In the genomic region with DNA sequence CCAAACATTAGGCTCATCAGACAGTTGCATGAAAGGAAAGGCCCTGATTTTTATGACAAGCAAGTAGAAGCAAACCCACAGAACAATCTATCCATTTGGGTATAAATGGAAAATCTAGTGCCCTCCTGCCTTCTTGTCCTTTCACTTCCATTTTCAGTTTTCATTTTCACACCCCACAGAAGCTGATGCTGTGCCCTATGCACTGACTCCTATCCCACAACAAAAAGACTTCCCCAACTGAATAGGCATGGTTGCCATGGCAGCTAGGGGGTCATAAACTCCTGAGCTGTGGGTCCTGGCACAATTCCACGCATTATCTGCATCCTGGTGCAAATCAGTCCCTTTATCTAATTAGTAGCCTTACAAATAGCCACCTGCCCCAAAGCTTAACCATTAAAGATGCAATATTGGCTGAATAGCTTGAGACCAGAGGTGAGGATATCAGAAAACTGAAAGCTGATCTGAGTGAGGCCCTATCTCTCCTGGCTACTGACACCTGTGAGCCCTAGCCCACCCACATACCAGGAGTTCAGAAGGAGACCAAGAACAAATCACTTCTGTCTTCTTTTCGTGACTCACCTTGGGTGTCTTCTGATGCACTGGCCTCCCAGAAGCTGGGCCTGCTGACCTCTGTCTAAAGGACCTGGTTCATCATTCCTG, we compare ENCODE assay signal across 12 cellular contexts. TPM values are rescaled to one million over a fixed set of nuclear protein-coding genes. Genes with fewer than 3 reads are reported as not detected.
DNase-seq lines count a peak whose midpoint lies in the region; ATAC-seq and TF ChIP-seq lines count a peak whose summit lies in the region.
"Had no signal": no experiment of that assay in that cellular context is flagged by ENCODE, and none has a peak within 500 bp of the region (broad histone marks: within the 10 kb centered on the region; RNA-seq: fewer than 3 reads in every experiment).

No MANE protein-coding gene starts in this region.

- in situ Hi-C loops in transverse colon (cut with MboI; ENCODE audit: low pct_ligation_motif_present in 1 of 4, low pct_unique_long_range_greater_than_20kb in 1 of 4, low sequenced_read_pairs in 3 of 4) = no loop called here

- H3K4me1 ChIP-seq in MM.1S (ENCODE audit: low read length) (peaks cover 28% of the 10 kb centered on the region), transverse colon (peaks cover 0 to 4% (median 0%) of the 10 kb centered on the region in 4 donors)
- H3K4me1 ChIP-seq: parathyroid adenoma had no signal

- no peak overlapping the region for H3K4me3 Mint-ChIP-seq in T-cell
- H3K4me3 Mint-ChIP-seq: HFFc6 had no signal

- H3K79me2 ChIP-seq in MM.1S (ENCODE audit: low read length) = no peaks in the 10 kb centered on the region
- H3K79me2 ChIP-seq: parathyroid adenoma had no signal

- no peak for TF ChIP-seq CTCF in MM.1S (IDR thresholded peaks at IDR 0.05; ENCODE audit: low read length)
- no peak for TF ChIP-seq CTCF in transverse colon (IDR thresholded peaks at IDR 0.05)

- no peak for DNase-seq in activated naive CD4-positive, alpha-beta T cell treated with anti-CD3 and anti-CD28 coated beads, Interleukin-2, amount 50 U/mL, for 72 hours (ENCODE audit: low spot score in 2 of 2)
- DNase-seq in activated naive CD4-positive, alpha-beta T cell treated with anti-CD3 and anti-CD28 coated beads, Interleukin-2, amount 50 U/mL, for 16 hours = no peak
- peak; percentile 84 for DNase-seq in MM.1S
- peak; percentile 15 for DNase-seq in transverse colon
- no peak for DNase-seq in cortex of kidney (lab: John Stamatoyannopoulos, UW)
- no peak for DNase-seq in T-cell
- no peak for DNase-seq in activated effector memory CD4-positive, alpha-beta T cell treated with Interleukin-2 at 50 U/mL for 16 hours
- DNase-seq: cerebellar nuclear complex, HFFc6 had no signal

- H3K9me3 ChIP-seq in MM.1S (replicated peaks; ENCODE audit: insufficient read depth, low read length) (no peaks in the 10 kb centered on the region), transverse colon (no peaks in the 10 kb centered on the region)

- CTCF ChIA-PET in T-cell (lab: Charles Lee) = no interaction called here

- H3K36me3 ChIP-seq in MM.1S (replicated peaks; ENCODE audit: insufficient read depth, low read length) = no peaks in the 10 kb centered on the region
- H3K36me3 ChIP-seq in transverse colon = peaks cover 0 to 2% (median 0%) of the 10 kb centered on the region in 4 donors

- no peaks in the 10 kb centered on the region for H3K27me3 Mint-ChIP-seq in T-cell

- H2AFZ ChIP-seq in MM.1S (ENCODE audit: low read length) = 0 out of 2 replicates have a peak overlapping the region, but pooled peaks have one; percentile 6
- H2AFZ ChIP-seq: parathyroid adenoma had no signal

- intact Hi-C loops in transverse colon (cut with DNase I; ENCODE audit: low total_unique reads) = no loop called here

- H3K27ac Mint-ChIP-seq in activated naive CD4-positive, alpha-beta T cell treated with anti-CD3 and anti-CD28 coated beads, Interleukin-2, amount 50 U/mL, for 72 hours = no peak overlapping the region
- no peak overlapping the region for H3K27ac Mint-ChIP-seq in T-cell
- H3K27ac Mint-ChIP-seq: HFFc6 had no signal

- no peak for TF ChIP-seq EP300 in transverse colon (IDR thresholded peaks at IDR 0.05; ENCODE audit: low read depth)

- ATAC-seq in activated naive CD4-positive, alpha-beta T cell treated with anti-CD3 and anti-CD28 coated beads, Interleukin-2, amount 50 U/mL, for 72 hours = peak; percentile 59 to 84
- peak; percentile 71 for ATAC-seq in HG02763 (IDR thresholded peaks at IDR 0.05; ENCODE audit: unreplicated experiment)
- no peak for ATAC-seq in T-cell (replicated peaks in 1 of 4)

- POLR2A ChIA-PET in T-cell (lab: Charles Lee) = no interaction called here

- WGBS in transverse colon (ENCODE audit: low coverage in 1 of 2), 2 donors = 76 to 80% methylated on average over 1 to 2 of the region's 2 CpGs

- H3K9me2 ChIP-seq in MM.1S (replicated peaks; ENCODE audit: insufficient read depth, low read length) = no peaks in the 10 kb centered on the region

- H3K9ac ChIP-seq in MM.1S (ENCODE audit: low read length) = peak overlapping the region; percentile 15; the same call in 1 of the 2 replicates
- H3K9ac ChIP-seq: parathyroid adenoma had no signal

- H3K27me3 ChIP-seq in MM.1S (replicated peaks; ENCODE audit: insufficient read depth, low read length) (no peaks in the 10 kb centered on the region), transverse colon (no peaks in the 10 kb centered on the region)

- peak overlapping the region; percentile 64 for H3K4me2 ChIP-seq in MM.1S (ENCODE audit: low read depth, low read length)

- H3K4me1 Mint-ChIP-seq in T-cell = peaks cover 0 to 4% (median 0%) of the 10 kb centered on the region in 3 donors

- TF ChIP-seq POLR2A in transverse colon (IDR thresholded peaks at IDR 0.05) = no peak

- peaks cover 0 to 8% of the 10 kb centered on the region in 2 donors for H3K9me3 Mint-ChIP-seq in activated naive CD4-positive, alpha-beta T cell treated with anti-CD3 and anti-CD28 coated beads, Interleukin-2, amount 50 U/mL, for 72 hours
- H3K9me3 Mint-ChIP-seq in T-cell = peaks cover 3 to 11% (median 5%) of the 10 kb centered on the region in 3 donors

- H4K20me1 ChIP-seq in MM.1S (ENCODE audit: insufficient read depth, low read length) = no peaks in the 10 kb centered on the region

- peaks cover 0 to 6% of the 10 kb centered on the region in 2 donors for H3K36me3 Mint-ChIP-seq in activated naive CD4-positive, alpha-beta T cell treated with anti-CD3 and anti-CD28 coated beads, Interleukin-2, amount 50 U/mL, for 72 hours
- peaks cover 3% of the 10 kb centered on the region for H3K36me3 Mint-ChIP-seq in T-cell

- H3K27ac ChIP-seq in MM.1S (ENCODE audit: low read length) (peak overlapping the region; percentile 84), transverse colon (peak overlapping the region in 1 of 4 donors; percentile 5)
- H3K27ac ChIP-seq: C4-2B, parathyroid adenoma had no signal

- H3K4me3 ChIP-seq in MM.1S (ENCODE audit: low read length) (peak overlapping the region; percentile 17; the same call in 1 of the 2 replicates), transverse colon (no peak overlapping the region)

- H3F3A ChIP-seq in MM.1S (ENCODE audit: insufficient read depth, low read length) = peaks cover 23% of the 10 kb centered on the region

RNA-seq across cellular contexts. Expression of gene HEY2, which starts 34.9 kb away (rescaled TPM):
- not detected for total RNA-seq in activated naive CD4-positive, alpha-beta T cell treated with anti-CD3 and anti-CD28 coated beads, Interleukin-2, amount 50 U/mL, for 72 hours
- total RNA-seq in transverse colon = under 1 TPM in 2 of 4 donors, not detected in 2; 0.41 to 0.79 TPM
- total RNA-seq in T-cell = under 1 TPM in 4 of 5 donors, not detected in 1; 0.16 to 0.32 (median 0.24) TPM
- total RNA-seq: HFFc6 had no signal

Comparison
In these comparisons a context has a peak if more than half of its experiments do, and no peak if none do; other contexts are left out.
1. ATAC-seq: peak in activated naive CD4-positive, alpha-beta T cell treated with anti-CD3 and anti-CD28 coated beads, Interleukin-2, amount 50 U/mL, for 72 hours (2 of 2) and HG02763 (single experiment); none in T-cell (0 of 4).
2. DNase-seq: peak in MM.1S (single experiment) and transverse colon (single experiment); none in activated naive CD4-positive, alpha-beta T cell treated with anti-CD3 and anti-CD28 coated beads, Interleukin-2, amount 50 U/mL, for 72 hours (0 of 2), activated naive CD4-positive, alpha-beta T cell treated with anti-CD3 and anti-CD28 coated beads, Interleukin-2, amount 50 U/mL, for 16 hours (single experiment), cortex of kidney (single experiment), T-cell (0 of 34) and activated effector memory CD4-positive, alpha-beta T cell treated with Interleukin-2 at 50 U/mL for 16 hours (single experiment).